ENCODE assay signal across 25 cellular contexts in the genomic region with DNA sequence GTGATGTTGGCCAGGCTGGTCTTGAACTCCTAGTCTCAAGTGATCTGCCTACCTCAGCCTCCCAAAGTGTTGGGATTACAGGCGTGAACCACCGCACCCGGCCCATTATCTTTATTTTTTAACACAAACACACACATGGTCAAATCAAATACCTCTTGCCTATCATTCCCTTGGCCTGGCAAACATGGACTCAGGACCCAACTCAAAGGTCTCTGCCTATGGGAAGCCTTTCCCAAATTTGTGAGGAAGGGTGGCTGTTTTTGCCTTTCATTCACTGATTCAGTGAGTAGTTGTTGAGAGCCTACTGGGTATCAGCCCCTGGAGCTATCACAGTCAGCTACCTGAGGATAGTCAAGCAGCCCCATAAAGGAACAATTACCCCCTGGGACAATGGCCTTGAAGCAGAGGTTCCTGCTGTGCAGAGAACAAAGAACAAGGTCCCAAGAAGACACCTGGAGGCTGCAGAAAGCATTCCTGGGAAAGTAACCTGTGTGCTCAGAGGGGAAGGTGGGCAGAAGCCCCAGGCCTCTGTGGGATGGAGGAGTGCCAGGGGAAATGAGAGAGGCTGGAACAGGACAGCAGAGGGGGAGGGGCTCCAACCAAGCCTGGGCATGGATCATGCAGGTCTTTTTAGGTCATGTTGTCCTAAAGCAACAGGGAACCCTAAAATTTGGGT.
A peak's percentile ranks its signal among the peaks of the same experiment; 100 is the strongest.
DNase-seq lines count a peak whose midpoint lies in the region; ATAC-seq and TF ChIP-seq lines count a peak whose summit lies in the region.
"Had no signal": no experiment of that assay in that cellular context is flagged by ENCODE, and none has a peak within 500 bp of the region (broad histone marks: within the 10 kb centered on the region; RNA-seq: fewer than 3 reads in every experiment).

No MANE protein-coding gene starts in this region.

- TF ChIP-seq CTCF in Caco-2 (IDR thresholded peaks at IDR 0.05; ENCODE audit: insufficient read depth in 1 of 2, low read depth in 1 of 2, low read length in 1 of 2, severe bottlenecking in 1 of 2, unreplicated experiment in 1 of 2) (no peak), endodermal cell (conservative IDR thresholded peaks at IDR 0.05) (peak; percentile 28), liver (IDR thresholded peaks at IDR 0.05; ENCODE audit: low read depth, low read length, missing input control) (no peak)

- H3K36me3 Mint-ChIP-seq in Caco-2 (ENCODE audit: insufficient read depth, unreplicated experiment) (peaks cover 15% of the 10 kb centered on the region), endodermal cell (ENCODE audit: low read depth) (no peaks in the 10 kb centered on the region)

- DNase-seq in Caco-2 (no peak), NCI-H146 (lab: John Stamatoyannopoulos, UW) (peak; percentile 68), endodermal cell (peak; percentile 85), GDM1 (lab: John Stamatoyannopoulos, UW) (no peak), cortex of kidney (lab: John Stamatoyannopoulos, UW) (no peak)
- DNase-seq: activated CD4-positive, alpha-beta T cell treated with anti-CD3 and anti-CD28 coated beads, Interleukin-2, amount 50 U/mL, for 1 hour; activated CD4-positive, CD25-positive, alpha-beta regulatory T cell; activated T-cell treated with anti-CD3 and anti-CD28 coated beads, Interleukin-2, amount 50 U/mL, for 48 hours; Calu3; central memory CD4-positive, alpha-beta T cell; dermis blood vessel endothelial cell; DND-41; glutamatergic neuron; Karpas-422; NCI-H1436; NCI-H446; NCI-H82; testis had no signal

- peaks cover 52% of the 10 kb centered on the region for H3K4me1 ChIP-seq in Caco-2
- H3K4me1 ChIP-seq in endodermal cell (ENCODE audit: control insufficient read depth, insufficient read depth, low read length) = peaks cover 26% of the 10 kb centered on the region
- peaks cover 16 to 63% (median 52%) of the 10 kb centered on the region in 4 donors for H3K4me1 ChIP-seq in liver (ENCODE audit: control insufficient read depth in 4 of 4, insufficient read depth in 4 of 4, low read length in 3 of 4)
- H3K4me1 ChIP-seq: testis had no signal

- no peaks in the 10 kb centered on the region for H3K9me3 ChIP-seq in Caco-2
- H3K9me3 ChIP-seq in endodermal cell (ENCODE audit: control insufficient read depth, low read length) = no peaks in the 10 kb centered on the region
- no peaks in the 10 kb centered on the region for H3K9me3 ChIP-seq in liver (ENCODE audit: control insufficient read depth in 4 of 4, low read length in 3 of 4)
- H3K9me3 ChIP-seq: testis had no signal

- no peak overlapping the region for H3K4me3 ChIP-seq in Caco-2 (ENCODE audit: low read depth, low read length)
- H3K4me3 ChIP-seq in endodermal cell (ENCODE audit: low read length) = peak overlapping the region; percentile 42
- no peak overlapping the region for H3K4me3 ChIP-seq in liver (ENCODE audit: low read depth in 1 of 3, low read length in 3 of 3)
- H3K4me3 ChIP-seq: testis had no signal

- H3K27me3 Mint-ChIP-seq in Caco-2 (ENCODE audit: insufficient read depth, unreplicated experiment) (no peaks in the 10 kb centered on the region), endodermal cell (ENCODE audit: insufficient read depth) (no peaks in the 10 kb centered on the region)
- H3K27me3 Mint-ChIP-seq: stimulated activated naive CD8-positive, alpha-beta T cell treated with anti-CD3 and anti-CD28 coated beads, Interleukin-15, Interleukin-2, amounts not matched to agents 100 ng/mL and 50 ng/mL, for 24 hours had no signal

- H3K36me3 ChIP-seq in Caco-2 (ENCODE audit: control insufficient read depth, insufficient read depth, low read length) = no peaks in the 10 kb centered on the region
- no peaks in the 10 kb centered on the region for H3K36me3 ChIP-seq in endodermal cell (ENCODE audit: control insufficient read depth, insufficient read depth, low read length)
- H3K36me3 ChIP-seq in liver (ENCODE audit: control insufficient read depth in 4 of 4, insufficient read depth in 3 of 4, low read depth in 1 of 4, low read length in 3 of 4) = no peaks in the 10 kb centered on the region

- H3K4me1 Mint-ChIP-seq in Caco-2 (ENCODE audit: low read depth, unreplicated experiment) = peaks cover 27% of the 10 kb centered on the region
- H3K4me1 Mint-ChIP-seq in endodermal cell = peaks cover 53% of the 10 kb centered on the region
- H3K4me1 Mint-ChIP-seq: CD14-positive monocyte, nephron had no signal

- H3K27me3 ChIP-seq in Caco-2 (replicated peaks; ENCODE audit: control insufficient read depth, insufficient read depth, low read length) (no peaks in the 10 kb centered on the region), endodermal cell (ENCODE audit: control insufficient read depth, insufficient read depth, low read length, poor library complexity, severe bottlenecking) (no peaks in the 10 kb centered on the region), liver (ENCODE audit: control insufficient read depth in 4 of 4, insufficient read depth in 4 of 4, low read length in 3 of 4) (no peaks in the 10 kb centered on the region)
- H3K27me3 ChIP-seq: testis had no signal

- ATAC-seq in GM18517 (IDR thresholded peaks at IDR 0.05; ENCODE audit: unreplicated experiment) (no peak), HG03342 (IDR thresholded peaks at IDR 0.05; ENCODE audit: unreplicated experiment) (no peak)
- ATAC-seq: esophagus mucosa had no signal

- intact Hi-C loops in Caco-2 (cut with micrococcal nuclease; ENCODE audit: unreplicated experiment) = loop anchor here (5.0 kb wide), 1 partner anchor 80 kb away; no protein-coding TSS in a partner anchor

- POLR2A ChIA-PET in Caco-2 (lab: Charles Lee) = no interaction called here

- 90 to 100% methylated on average over 1 to 3 of the region's 3 CpGs for WGBS in endodermal cell (ENCODE audit: insufficient coverage in 1 of 2, insufficient read length in 1 of 2), 2 experiments
- WGBS in liver = 46% methylated on average over 3 of the region's 3 CpGs

- CTCF ChIA-PET in Caco-2 (lab: Charles Lee) = no interaction called here

- no TSS peak for BruUV-seq in Caco-2 (replicated peaks; lab: Mats Ljungman, UMichigan)

- peak overlapping the region; percentile 63 for H3K27ac Mint-ChIP-seq in Caco-2 (ENCODE audit: unreplicated experiment)
- H3K27ac Mint-ChIP-seq in endodermal cell = peak overlapping the region; percentile 69
- H3K27ac Mint-ChIP-seq: nephron; stimulated activated naive CD8-positive, alpha-beta T cell treated with anti-CD3 and anti-CD28 coated beads, Interleukin-15, Interleukin-2, amounts not matched to agents 100 ng/mL and 50 ng/mL, for 24 hours had no signal

- H3K27ac ChIP-seq in endodermal cell (ENCODE audit: low read depth, low read length) (peak overlapping the region; percentile 2), liver (ENCODE audit: low read depth in 1 of 2, low read length in 2 of 2) (peak overlapping the region; percentile 65)
- H3K27ac ChIP-seq: testis had no signal

- no peak overlapping the region for H3K4me3 Mint-ChIP-seq in Caco-2 (ENCODE audit: unreplicated experiment)
- H3K4me3 Mint-ChIP-seq in endodermal cell = peak overlapping the region; percentile 9
- H3K4me3 Mint-ChIP-seq: CD14-positive monocyte; nephron; stimulated activated naive CD8-positive, alpha-beta T cell treated with anti-CD3 and anti-CD28 coated beads, Interleukin-15, Interleukin-2, amounts not matched to agents 100 ng/mL and 50 ng/mL, for 24 hours had no signal

- TF ChIP-seq RAD21 in liver (IDR thresholded peaks at IDR 0.05) = peak; percentile 25 to 28

- no peaks in the 10 kb centered on the region for H3K9me3 Mint-ChIP-seq in Caco-2 (ENCODE audit: unreplicated experiment)
- no peaks in the 10 kb centered on the region for H3K9me3 Mint-ChIP-seq in endodermal cell
- H3K9me3 Mint-ChIP-seq: CD14-positive monocyte; nephron; stimulated activated naive CD8-positive, alpha-beta T cell treated with anti-CD3 and anti-CD28 coated beads, Interleukin-15, Interleukin-2, amounts not matched to agents 100 ng/mL and 50 ng/mL, for 24 hours had no signal

- H3K9ac ChIP-seq in endodermal cell (ENCODE audit: extremely low read depth, low read length, poor library complexity, severe bottlenecking) (no peak overlapping the region), liver (ENCODE audit: low read depth in 1 of 2, low read length in 2 of 2) (peak overlapping the region in 1 of 2 donors; percentile 33)

TF ChIP-seq in liver, 16 proteins besides CTCF, POLR2A, EP300 and RAD21 (continues in another document):
- TF ChIP-seq HNF4G (IDR thresholded peaks at IDR 0.05) (peak; percentile 90), NR2F2 (IDR thresholded peaks at IDR 0.05) (no peak), HNF4A (conservative IDR thresholded peaks at IDR 0.05) (peak; percentile 98), YY1 (IDR thresholded peaks at IDR 0.05) (peak; percentile 52), TAF1 (conservative IDR thresholded peaks at IDR 0.05) (no peak), RXRA (IDR thresholded peaks at IDR 0.05) (peak; percentile 64 to 69), SP1 (IDR thresholded peaks at IDR 0.05) (peak; percentile 93), JUND (IDR thresholded peaks at IDR 0.05) (peak in 1 of 2 donors; percentile 33)
- TF ChIP-seq, protein P1, sequence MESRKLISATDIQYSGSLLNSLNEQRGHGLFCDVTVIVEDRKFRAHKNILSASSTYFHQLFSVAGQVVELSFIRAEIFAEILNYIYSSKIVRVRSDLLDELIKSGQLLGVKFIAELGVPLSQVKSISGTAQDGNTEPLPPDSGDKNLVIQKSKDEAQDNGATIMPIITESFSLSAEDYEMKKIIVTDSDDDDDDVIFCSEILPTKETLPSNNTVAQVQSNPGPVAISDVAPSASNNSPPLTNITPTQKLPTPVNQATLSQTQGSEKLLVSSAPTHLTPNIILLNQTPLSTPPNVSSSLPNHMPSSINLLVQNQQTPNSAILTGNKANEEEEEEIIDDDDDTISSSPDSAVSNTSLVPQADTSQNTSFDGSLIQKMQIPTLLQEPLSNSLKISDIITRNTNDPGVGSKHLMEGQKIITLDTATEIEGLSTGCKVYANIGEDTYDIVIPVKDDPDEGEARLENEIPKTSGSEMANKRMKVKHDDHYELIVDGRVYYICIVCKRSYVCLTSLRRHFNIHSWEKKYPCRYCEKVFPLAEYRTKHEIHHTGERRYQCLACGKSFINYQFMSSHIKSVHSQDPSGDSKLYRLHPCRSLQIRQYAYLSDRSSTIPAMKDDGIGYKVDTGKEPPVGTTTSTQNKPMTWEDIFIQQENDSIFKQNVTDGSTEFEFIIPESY (IDR thresholded peaks at IDR 0.05) = no peak
- TF ChIP-seq, protein P2, sequence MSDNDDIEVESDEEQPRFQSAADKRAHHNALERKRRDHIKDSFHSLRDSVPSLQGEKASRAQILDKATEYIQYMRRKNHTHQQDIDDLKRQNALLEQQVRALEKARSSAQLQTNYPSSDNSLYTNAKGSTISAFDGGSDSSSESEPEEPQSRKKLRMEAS (IDR thresholded peaks at IDR 0.05) = peak; percentile 52

Comparison
In these comparisons a context has a peak if more than half of its experiments do, and no peak if none do; other contexts are left out.
1. DNase-seq: peak in NCI-H146 (single experiment) and endodermal cell (single experiment); none in Caco-2 (0 of 2), GDM1 (single experiment) and cortex of kidney (single experiment).